Comparison of ENCODE assay signal across 1 cellular context in the genomic region with DNA sequence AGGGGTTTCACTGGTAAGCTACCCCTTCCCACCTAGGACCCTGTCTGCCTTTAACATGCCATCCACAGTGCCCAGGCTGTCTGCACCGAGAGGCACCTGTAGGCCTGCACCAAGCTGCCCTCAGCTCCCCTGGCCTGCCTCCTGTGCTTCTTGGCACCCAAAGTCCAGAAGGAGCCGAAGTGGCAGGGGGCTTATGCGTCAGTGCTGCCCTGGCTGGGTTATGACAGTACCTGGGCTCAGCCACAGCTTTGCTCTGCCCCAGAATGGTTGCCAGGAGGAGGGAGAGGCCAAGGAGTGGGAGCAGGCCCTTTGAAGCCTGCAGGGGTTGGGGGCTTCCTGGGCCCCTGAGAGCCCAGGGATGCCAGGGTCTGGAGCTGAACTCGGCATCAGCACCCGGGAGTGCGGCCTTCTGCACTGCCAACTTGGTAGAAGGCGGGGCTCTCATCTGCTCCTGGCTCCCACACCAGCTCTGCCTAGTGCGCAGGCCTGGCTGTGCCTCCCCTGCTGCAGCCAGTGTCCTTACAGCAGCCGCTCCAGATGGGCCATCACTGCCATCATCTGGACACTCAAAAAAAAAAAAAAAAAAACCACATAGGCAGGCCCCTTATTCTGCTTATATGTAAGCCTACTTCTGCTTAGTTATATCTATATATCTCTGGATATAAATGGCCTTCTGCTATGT.
TF ChIP-seq lines count a peak whose summit lies in the region.

No MANE protein-coding gene starts in this region.

TF ChIP-seq in SK-N-SH treated with all-trans-retinoic acid at 6 μM for 48 hours, 23 proteins besides CTCF, POLR2A, EP300 and RAD21 (continued from another document):
- TF ChIP-seq PPARA (CRISPR knock-in tag; IDR thresholded peaks at IDR 0.05; ENCODE audit: borderline replicate concordance) (no peak), ISL1 (CRISPR knock-in tag; IDR thresholded peaks at IDR 0.05) (no peak)
